Comparison of ENCODE assay signal across 12 cellular contexts in genomic region chr9:82031538-82032280, GRCh38. TPM values are rescaled to one million over a fixed set of nuclear protein-coding genes. Genes with fewer than 3 reads are reported as not detected.
DNase-seq lines count a peak whose midpoint lies in the region; FAIRE-seq and TF ChIP-seq lines count a peak whose summit lies in the region.
"Had no signal": no experiment of that assay in that cellular context is flagged by ENCODE, and none has a peak within 500 bp of the region (broad histone marks: within the 10 kb centered on the region; RNA-seq: fewer than 3 reads in every experiment).

No MANE protein-coding gene starts in this region.

- H3K27me3 ChIP-seq in PC-9 (ENCODE audit: insufficient read depth, low read depth) (no peaks in the 10 kb centered on the region), osteoblast (ENCODE audit: insufficient read depth, low read length) (peaks cover 3% of the 10 kb centered on the region), Caco-2 (replicated peaks; ENCODE audit: control insufficient read depth, insufficient read depth, low read length) (no peaks in the 10 kb centered on the region; the same call in 1 of the 2 replicates)
- H3K27me3 ChIP-seq: breast epithelium, vagina had no signal

- TF ChIP-seq CTCF in PC-9 (conservative IDR thresholded peaks at IDR 0.05) (no peak), fibroblast of pulmonary artery (IDR thresholded peaks at IDR 0.05; ENCODE audit: low read length, missing control alignments) (no peak), osteoblast (IDR thresholded peaks at IDR 0.05; ENCODE audit: extremely low read depth, low read depth, low read length) (no peak), Caco-2 (IDR thresholded peaks at IDR 0.05; ENCODE audit: insufficient read depth in 1 of 2, low read depth in 1 of 2, low read length in 1 of 2, severe bottlenecking in 1 of 2, unreplicated experiment in 1 of 2) (no peak)

- H3K4me3 ChIP-seq in PC-9, result no peak overlapping the region
- no peak overlapping the region for H3K4me3 ChIP-seq in fibroblast of pulmonary artery (replicated peaks; ENCODE audit: low read depth, low read length)
- no peak overlapping the region for H3K4me3 ChIP-seq in osteoblast (ENCODE audit: insufficient read depth, low read length)
- H3K4me3 ChIP-seq in Caco-2 (ENCODE audit: low read depth, low read length), result no peak overlapping the region
- H3K4me3 ChIP-seq: breast epithelium, vagina had no signal

- no peaks in the 10 kb centered on the region for H3K9me2 ChIP-seq in PC-9 (ENCODE audit: insufficient read depth)

- H3K27ac ChIP-seq in PC-9 (no peak overlapping the region), osteoblast (ENCODE audit: low read depth, low read length) (no peak overlapping the region)
- H3K27ac ChIP-seq: breast epithelium, vagina had no signal

- H3F3A ChIP-seq in PC-9 (ENCODE audit: insufficient read depth, low read depth), result no peaks in the 10 kb centered on the region

- H4K20me1 ChIP-seq in PC-9 (ENCODE audit: insufficient read depth) (no peaks in the 10 kb centered on the region), osteoblast (ENCODE audit: insufficient read depth, low read length) (no peaks in the 10 kb centered on the region)

- H3K79me2 ChIP-seq in PC-9 (ENCODE audit: low read depth), result no peaks in the 10 kb centered on the region
- no peaks in the 10 kb centered on the region for H3K79me2 ChIP-seq in osteoblast (ENCODE audit: insufficient read depth, low read length)

- no peak overlapping the region for H3K27ac Mint-ChIP-seq in Caco-2 (ENCODE audit: unreplicated experiment)

- H2AFZ ChIP-seq in PC-9 (no peak overlapping the region), osteoblast (ENCODE audit: low read length) (peak overlapping the region; percentile 63)

- H3K36me3 Mint-ChIP-seq in Caco-2 (ENCODE audit: insufficient read depth, unreplicated experiment), result no peaks in the 10 kb centered on the region

- POLR2A ChIA-PET in PC-9 (lab: Charles Lee; ENCODE audit: unreplicated experiment), result interaction anchor here (0.6 kb wide), 1 partner anchor 304 kb away, joined by 4 read pairs; no protein-coding TSS in a partner anchor
- POLR2A ChIA-PET in Caco-2 (lab: Charles Lee), result no interaction called here

- H3K27me3 Mint-ChIP-seq in Caco-2 (ENCODE audit: insufficient read depth, unreplicated experiment), result peaks cover 3% of the 10 kb centered on the region

- H3K4me1 Mint-ChIP-seq in Caco-2 (ENCODE audit: low read depth, unreplicated experiment), result no peaks in the 10 kb centered on the region

- H3K4me1 ChIP-seq in PC-9 (replicated peaks; ENCODE audit: insufficient read depth), result no peaks in the 10 kb centered on the region
- peaks cover 9% of the 10 kb centered on the region for H3K4me1 ChIP-seq in osteoblast (ENCODE audit: insufficient read depth, low read length)
- H3K4me1 ChIP-seq in Caco-2, result no peaks in the 10 kb centered on the region
- H3K4me1 ChIP-seq: breast epithelium, vagina had no signal

- CTCF ChIA-PET in PC-9 (lab: Charles Lee), result interaction anchor here (0.6 kb wide), 1 partner anchor 171 kb away, joined by 3 read pairs; no protein-coding TSS in a partner anchor
- CTCF ChIA-PET in Caco-2 (lab: Charles Lee), result no interaction called here

- no peak for TF ChIP-seq POLR2A in GM12891 (IDR thresholded peaks at IDR 0.05; ENCODE audit: low read depth, low read length)

- H3K4me3 Mint-ChIP-seq in Caco-2 (ENCODE audit: unreplicated experiment), result no peak overlapping the region

- no peaks in the 10 kb centered on the region for H3K36me3 ChIP-seq in PC-9 (ENCODE audit: low read depth)
- H3K36me3 ChIP-seq in osteoblast (ENCODE audit: insufficient read depth, low read length), result no peaks in the 10 kb centered on the region
- no peaks in the 10 kb centered on the region for H3K36me3 ChIP-seq in Caco-2 (ENCODE audit: control insufficient read depth, insufficient read depth, low read length)
- H3K36me3 ChIP-seq: breast epithelium, vagina had no signal

- peak overlapping the region; percentile 2; the same call in 1 of the 2 replicates for H3K4me2 ChIP-seq in PC-9
- H3K4me2 ChIP-seq in osteoblast (ENCODE audit: insufficient read depth, low read length), result peak overlapping the region; percentile 19

- FAIRE-seq in GM12891 (lab: Jason Lieb, UNC), result no peak
- FAIRE-seq: GM18507 had no signal

- intact Hi-C loops in PC-9 (cut with micrococcal nuclease; ENCODE audit: unreplicated experiment), result no loop called here
- intact Hi-C loops in Caco-2 (cut with micrococcal nuclease; ENCODE audit: unreplicated experiment), result no loop called here

- BruUV-seq in PC-9 (replicated peaks; lab: Mats Ljungman, UMichigan) (no TSS peak), Caco-2 (replicated peaks; lab: Mats Ljungman, UMichigan) (no TSS peak)

- H3K9me3 ChIP-seq in PC-9 (ENCODE audit: insufficient read depth, low read depth) (no peaks in the 10 kb centered on the region), osteoblast (ENCODE audit: low read depth, low read length) (no peaks in the 10 kb centered on the region), Caco-2 (no peaks in the 10 kb centered on the region)
- H3K9me3 ChIP-seq: breast epithelium, vagina had no signal

- DNase-seq in ELF-1 (ENCODE audit: low read depth, low spot score) (peak; percentile 47), PC-9 (peak; percentile 21 to 55), fibroblast of pulmonary artery (ENCODE audit: low read depth) (peak; percentile 93), osteoblast (ENCODE audit: insufficient read length, low spot score, missing footprints) (peak; percentile 46), KG1 (lab: John Stamatoyannopoulos, UW) (no peak), NCI-H1436 (lab: John Stamatoyannopoulos, UW) (no peak), GM12891 (ENCODE audit: insufficient read length, low spot score) (no peak), Caco-2 (no peak)

- H3K9me3 Mint-ChIP-seq in Caco-2 (ENCODE audit: unreplicated experiment), result no peaks in the 10 kb centered on the region

TF ChIP-seq in GM12891, 5 proteins besides CTCF, POLR2A, EP300 and RAD21:
- no peak for TF ChIP-seq TAF1 (IDR thresholded peaks at IDR 0.05; ENCODE audit: low read depth, low read length)
- no peak for TF ChIP-seq SPI1 (IDR thresholded peaks at IDR 0.05; ENCODE audit: low read depth, low read length)
- no peak for TF ChIP-seq POLR2AphosphoS5 (IDR thresholded peaks at IDR 0.05; ENCODE audit: low read depth, low read length)
- TF ChIP-seq POU2F2 (IDR thresholded peaks at IDR 0.05; ENCODE audit: low read depth, low read length), result no peak
- no peak for TF ChIP-seq PAX5 (IDR thresholded peaks at IDR 0.05; ENCODE audit: insufficient read depth, low read length, severe bottlenecking)
TF ChIP-seq in GM12891: peak in this region for 0.

RNA-seq across cellular contexts. Expression of gene SPATA31D1, which starts 43.1 kb away (rescaled TPM):
- not detected in 2 replicates for total RNA-seq in PC-9 (2021)
- not detected in 2 replicates for total RNA-seq in osteoblast
- 1.8 TPM for polyA plus RNA-seq in GM12891 (2012; ENCODE audit: low read depth, missing spikeins)
- not detected in 2 replicates for total RNA-seq in Caco-2 (2022)
- total RNA-seq: breast epithelium, pulmonary artery endothelial cell, vagina had no signal

Comparison
In these comparisons a context has a peak if more than half of its experiments do, and no peak if none do; other contexts are left out.
1. DNase-seq: peak in ELF-1 (single experiment), PC-9 (2 of 2), fibroblast of pulmonary artery (single experiment) and osteoblast (single experiment); none in KG1 (single experiment), NCI-H1436 (single experiment), GM12891 (single experiment) and Caco-2 (0 of 2).